In genomic region chr4:154741877-154742851, GRCh38 we compare ENCODE assay signal across 10 cellular contexts. TPM values are rescaled to one million over a fixed set of nuclear protein-coding genes. Genes with fewer than 3 reads are reported as not detected.
A peak's percentile ranks its signal among the peaks of the same experiment; 100 is the strongest.
DNase-seq lines count a peak whose midpoint lies in the region; ATAC-seq and TF ChIP-seq lines count a peak whose summit lies in the region.
"Had no signal": no experiment of that assay in that cellular context is flagged by ENCODE, and none has a peak within 500 bp of the region (broad histone marks: within the 10 kb centered on the region; RNA-seq: fewer than 3 reads in every experiment).

No MANE protein-coding gene starts in this region.

- no peak for ATAC-seq in thoracic aorta (ENCODE audit: insufficient number of reproducible peaks, low FRiP score, low read depth)
- no peak for ATAC-seq in HG02840 (IDR thresholded peaks at IDR 0.05; ENCODE audit: low FRiP score, unreplicated experiment)

- H3K9me3 ChIP-seq in mesodermal cell (ENCODE audit: control insufficient read depth, low read length) (no peaks in the 10 kb centered on the region), thoracic aorta (no peaks in the 10 kb centered on the region), prostate gland (no peaks in the 10 kb centered on the region)

- WGBS in mesodermal cell (ENCODE audit: insufficient coverage in 2 of 2), 2 experiments, result 1% methylated on average over 29 to 38 of the region's 50 CpGs
- 11% methylated on average over 50 of the region's 50 CpGs for WGBS in prostate gland

- H3K4me1 ChIP-seq in mesodermal cell (ENCODE audit: control insufficient read depth, insufficient read depth, low read length, poor library complexity, severe bottlenecking) (peaks cover 29% of the 10 kb centered on the region), thoracic aorta (ENCODE audit: control insufficient read depth in 1 of 2, low read depth in 2 of 2) (peaks cover 13 to 17% of the 10 kb centered on the region in 2 donors), prostate gland (replicated peaks) (no peaks in the 10 kb centered on the region)
- H3K4me1 ChIP-seq: BLaER1 had no signal

- intact Hi-C loops in dorsolateral prefrontal cortex (cut with DNase I) (no loop called here), prostate gland (cut with DNase I) (no loop called here)

- peak in 1 of 56 donors; percentile 14 for TF ChIP-seq CTCF in dorsolateral prefrontal cortex (IDR thresholded peaks at IDR 0.05 in 54 of 56, conservative IDR thresholded peaks at IDR 0.05 in 2 of 56; ENCODE audit: low read depth in 1 of 56, partially characterized antibody in 56 of 56)
- no peak for TF ChIP-seq CTCF in thoracic aorta (IDR thresholded peaks at IDR 0.05)
- TF ChIP-seq CTCF in prostate gland (IDR thresholded peaks at IDR 0.05), result no peak

- H3K27me3 ChIP-seq in dorsolateral prefrontal cortex (peaks cover 0 to 58% (median 18%) of the 10 kb centered on the region in 45 donors), thoracic aorta (replicated peaks; ENCODE audit: insufficient read depth) (peaks cover 5% of the 10 kb centered on the region), prostate gland (replicated peaks; ENCODE audit: insufficient read depth) (no peaks in the 10 kb centered on the region)
- H3K27me3 ChIP-seq: BLaER1 had no signal

- H3K4me3 ChIP-seq in dorsolateral prefrontal cortex (peak overlapping the region; percentile 32 to 82 (median 61)), mesodermal cell (ENCODE audit: extremely low read depth, insufficient read depth, low read length, poor library complexity, severe bottlenecking) (peak overlapping the region; percentile 16), thoracic aorta (peak overlapping the region; percentile 79), prostate gland (no peak overlapping the region)
- H3K4me3 ChIP-seq: BLaER1 had no signal

- DNase-seq in activated T-cell treated with anti-CD3 and anti-CD28 coated beads, Interleukin-2, amount 50 U/mL, for 48 hours, result peak; percentile 20 to 26
- DNase-seq in activated T-cell treated with anti-CD3 and anti-CD28 coated beads, Interleukin-2, amount 50 U/mL, for 1 hour, result no peak
- DNase-seq in dorsolateral prefrontal cortex (no peak), thoracic aorta (ENCODE audit: low spot score) (no peak), prostate gland (ENCODE audit: low spot score) (no peak)
- DNase-seq in stimulated activated CD4-positive, alpha-beta T cell treated with anti-CD3 and anti-CD28 coated beads, Interleukin-4, amount 100 ng/mL, for 24 hours, result no peak

- TF ChIP-seq POLR2A in prostate gland (IDR thresholded peaks at IDR 0.05), result no peak

- H3K36me3 ChIP-seq in mesodermal cell (ENCODE audit: control insufficient read depth, insufficient read depth, low read length), result no peaks in the 10 kb centered on the region
- H3K36me3 ChIP-seq in thoracic aorta, result no peaks in the 10 kb centered on the region
- H3K36me3 ChIP-seq in prostate gland, result no peaks in the 10 kb centered on the region
- H3K36me3 ChIP-seq: BLaER1 had no signal

- H3K27ac ChIP-seq in dorsolateral prefrontal cortex, result peak overlapping the region in 8 of 59 donors; percentile 6 to 43 (median 22)
- no peak overlapping the region for H3K27ac ChIP-seq in mesodermal cell (ENCODE audit: low read depth, low read length, severe bottlenecking)
- no peak overlapping the region for H3K27ac ChIP-seq in thoracic aorta
- no peak overlapping the region for H3K27ac ChIP-seq in prostate gland
- H3K27ac ChIP-seq: BLaER1, SK-N-MC had no signal

RNA-seq across cellular contexts. Expression of gene LRAT, which starts 1.6 kb away (rescaled TPM):
- total RNA-seq in dorsolateral prefrontal cortex (1 to 10 TPM in 93 of 120 experiments, under 1 TPM in 27; 0.44 to 4.9 (median 1.5) TPM), thoracic aorta (not detected), prostate gland (1 to 10 TPM in 1 of 2 donors, under 1 TPM in 1; 0.64 to 3.0 TPM)
- polyA plus RNA-seq in mesodermal cell (2013, experiment 1 of 2), result 0.29 TPM
- 0.25 TPM for polyA plus RNA-seq in mesodermal cell (2013, experiment 2 of 2)

RNA-seq across cellular contexts. Expression of gene RBM46, which starts 38.9 kb away (rescaled TPM):
- total RNA-seq in dorsolateral prefrontal cortex (under 1 TPM in 24 of 120 experiments, not detected in 96; 0.11 to 0.83 (median 0.22) TPM), thoracic aorta (not detected), prostate gland (10 to 100 TPM in 1 of 2 donors, not detected in 1; 11.9 TPM)
- polyA plus RNA-seq in mesodermal cell (2013, experiment 1 of 2), result not detected
- not detected for polyA plus RNA-seq in mesodermal cell (2013, experiment 2 of 2)

Comparison
In these comparisons a context has a peak if more than half of its experiments do, and no peak if none do; other contexts are left out.
1. DNase-seq: peak in activated T-cell treated with anti-CD3 and anti-CD28 coated beads, Interleukin-2, amount 50 U/mL, for 48 hours (2 of 2); none in activated T-cell treated with anti-CD3 and anti-CD28 coated beads, Interleukin-2, amount 50 U/mL, for 1 hour (single experiment), dorsolateral prefrontal cortex (0 of 10), thoracic aorta (single experiment), stimulated activated CD4-positive, alpha-beta T cell treated with anti-CD3 and anti-CD28 coated beads, Interleukin-4, amount 100 ng/mL, for 24 hours (single experiment) and prostate gland (single experiment).
2. H3K4me3 ChIP-seq: peak in dorsolateral prefrontal cortex (59 of 59), mesodermal cell (single experiment) and thoracic aorta (single experiment); none in prostate gland (0 of 2).